In genomic region chr5:172505840-172506638, GRCh38 we compare ENCODE assay signal across 20 cellular contexts. TPM values are rescaled to one million over a fixed set of nuclear protein-coding genes. Genes with fewer than 3 reads are reported as not detected.
A peak's percentile ranks its signal among the peaks of the same experiment; 100 is the strongest.
DNase-seq lines count a peak whose midpoint lies in the region; ATAC-seq and TF ChIP-seq lines count a peak whose summit lies in the region.
"Had no signal": no experiment of that assay in that cellular context is flagged by ENCODE, and none has a peak within 500 bp of the region (broad histone marks: within the 10 kb centered on the region; RNA-seq: fewer than 3 reads in every experiment).

No MANE protein-coding gene starts in this region.

- no peaks in the 10 kb centered on the region for H4K20me1 ChIP-seq in PC-3 (ENCODE audit: low read length)

- no peaks in the 10 kb centered on the region for H3K36me3 Mint-ChIP-seq in endothelial cell (ENCODE audit: low read depth, unreplicated experiment)
- H3K36me3 Mint-ChIP-seq: activated naive CD4-positive, alpha-beta T cell treated with anti-CD3 and anti-CD28 coated beads, Interleukin-2, amount 50 U/mL, for 24 hours; CD8-positive, alpha-beta T cell had no signal

- no peak overlapping the region for H3K4me3 Mint-ChIP-seq in endothelial cell (ENCODE audit: unreplicated experiment)
- H3K4me3 Mint-ChIP-seq: activated naive CD4-positive, alpha-beta T cell treated with anti-CD3 and anti-CD28 coated beads, Interleukin-2, amount 50 U/mL, for 24 hours; CD8-positive, alpha-beta T cell had no signal

- no peaks in the 10 kb centered on the region for H3K27me3 Mint-ChIP-seq in endothelial cell (ENCODE audit: unreplicated experiment)

- no TSS peak for BruUV-seq in PC-3 (replicated peaks; lab: Mats Ljungman, UMichigan)

- 87 to 89% methylated on average over 14 of the region's 14 CpGs for WGBS in heart right ventricle, 2 donors
- 86 to 89% (median 87%) methylated on average over 14 of the region's 14 CpGs for WGBS in ovary, 3 donors

- no peaks in the 10 kb centered on the region for H3K9me2 ChIP-seq in PC-3 (replicated peaks; ENCODE audit: low read length)

- DNase-seq in heart right ventricle, result peak in 1 of 2 donors; percentile 3
- DNase-seq in Right ventricle myocardium superior, result no peak
- DNase-seq in endothelial cell (ENCODE audit: low spot score), result peak; percentile 0
- peak in 4 of 5 donors; percentile 10 to 36 (median 17) for DNase-seq in ovary
- no peak for DNase-seq in NCI-H226
- no peak for DNase-seq in PC-3
- DNase-seq in GM20000 (ENCODE audit: low spot score), result no peak
- DNase-seq in globus pallidus (ENCODE audit: low spot score), result no peak
- DNase-seq: activated CD4-positive, alpha-beta T cell treated with anti-CD3 and anti-CD28 coated beads for 48 hours; activated T-cell treated with anti-CD3 and anti-CD28 coated beads, Interleukin-2, amount 50 U/mL, for 1 hour; cortex of kidney; DMS53; foreskin melanocyte; NCI-H1417 treated with DMSO at 0.1 percent for 48 hours; NCI-H345; stimulated activated CD4-positive, alpha-beta T cell treated with anti-CD3 and anti-CD28 coated beads, Interleukin-12 subunit alpha, Interleukin-12 subunit beta, amount 100 ng/mL, for 4 hours; thyroid gland had no signal

- TF ChIP-seq EP300 in ovary (IDR thresholded peaks at IDR 0.05), result no peak

- peaks cover 0 to 6% (median 1%) of the 10 kb centered on the region in 11 donors for H3K9me3 ChIP-seq in heart right ventricle
- H3K9me3 ChIP-seq in ovary, result no peaks in the 10 kb centered on the region
- no peaks in the 10 kb centered on the region for H3K9me3 ChIP-seq in PC-3 (ENCODE audit: low read length)
- H3K9me3 ChIP-seq: prostate gland, thyroid gland had no signal

- peaks cover 3 to 61% (median 30%) of the 10 kb centered on the region in 9 donors for H3K4me1 ChIP-seq in heart right ventricle
- peaks cover 13% of the 10 kb centered on the region for H3K4me1 ChIP-seq in ovary (ENCODE audit: insufficient read depth)
- H3K4me1 ChIP-seq in PC-3 (ENCODE audit: insufficient read depth, low read length), result no peaks in the 10 kb centered on the region
- H3K4me1 ChIP-seq: prostate gland had no signal

- no peak overlapping the region for H3K27ac Mint-ChIP-seq in endothelial cell (ENCODE audit: unreplicated experiment)
- H3K27ac Mint-ChIP-seq: activated naive CD4-positive, alpha-beta T cell treated with anti-CD3 and anti-CD28 coated beads, Interleukin-2, amount 50 U/mL, for 24 hours; CD8-positive, alpha-beta T cell had no signal

- no peak for TF ChIP-seq POLR2A in ovary (IDR thresholded peaks at IDR 0.05)

- H3K36me3 ChIP-seq in heart right ventricle, result no peaks in the 10 kb centered on the region
- no peaks in the 10 kb centered on the region for H3K36me3 ChIP-seq in ovary
- no peaks in the 10 kb centered on the region for H3K36me3 ChIP-seq in PC-3 (ENCODE audit: low read depth, low read length)
- H3K36me3 ChIP-seq: prostate gland, thyroid gland had no signal

- no peaks in the 10 kb centered on the region for H3K27me3 ChIP-seq in heart right ventricle
- H3K27me3 ChIP-seq in ovary, result no peaks in the 10 kb centered on the region
- H3K27me3 ChIP-seq in PC-3 (ENCODE audit: low read length), result peaks cover 40% of the 10 kb centered on the region
- H3K27me3 ChIP-seq: thyroid gland had no signal

- POLR2A ChIA-PET in PC-3 (lab: Charles Lee; ENCODE audit: unreplicated experiment), result no interaction called here

- H3K4me3 ChIP-seq in heart right ventricle (no peak overlapping the region), ovary (no peak overlapping the region), PC-3 (ENCODE audit: low read length) (no peak overlapping the region)
- H3K4me3 ChIP-seq: prostate gland, thyroid gland had no signal

- no peak overlapping the region for H2AFZ ChIP-seq in PC-3 (ENCODE audit: low read length)

- no peaks in the 10 kb centered on the region for H3F3A ChIP-seq in PC-3 (ENCODE audit: low read length, unreplicated experiment)

- H3K9ac ChIP-seq in PC-3 (ENCODE audit: low read length), result no peak overlapping the region

- ATAC-seq in heart right ventricle (no peak), Right ventricle myocardium superior (ENCODE audit: poor library complexity) (no peak), PC-3 (no peak)
- ATAC-seq: CD8-positive, alpha-beta T cell had no signal

- no peak overlapping the region for H3K4me2 ChIP-seq in PC-3 (ENCODE audit: low read length)

- CTCF ChIA-PET in PC-3 (lab: Charles Lee), result no interaction called here

- H3K27ac ChIP-seq in heart right ventricle (peak overlapping the region in 6 of 10 donors; percentile 69 to 92 (median 86)), ovary (peak overlapping the region in 1 of 2 donors; percentile 58), PC-3 (ENCODE audit: low read length) (no peak overlapping the region)
- H3K27ac ChIP-seq: prostate gland, thyroid gland had no signal

- peaks cover 4% of the 10 kb centered on the region for H3K4me1 Mint-ChIP-seq in endothelial cell (ENCODE audit: unreplicated experiment)
- H3K4me1 Mint-ChIP-seq: activated naive CD4-positive, alpha-beta T cell treated with anti-CD3 and anti-CD28 coated beads, Interleukin-2, amount 50 U/mL, for 24 hours had no signal

- H3K79me2 ChIP-seq in PC-3 (ENCODE audit: low read length), result no peaks in the 10 kb centered on the region

- intact Hi-C loops in heart right ventricle (cut with DNase I) (loop anchor here in 6 of 10 donors (2.0 to 10.0 kb wide), 4 partner anchors 41 to 89 kb away; no protein-coding TSS in a partner anchor), Right ventricle myocardium superior (cut with DNase I) (no loop called here), ovary (cut with DNase I) (loop anchor here in 1 of 4 donors (10.0 kb wide), 1 partner anchor 49 kb away; no protein-coding TSS in a partner anchor), PC-3 (cut with micrococcal nuclease) (no loop called here)

- H3K9me3 Mint-ChIP-seq in endothelial cell (ENCODE audit: unreplicated experiment), result no peaks in the 10 kb centered on the region

- TF ChIP-seq CTCF in heart right ventricle (IDR thresholded peaks at IDR 0.05), result no peak
- TF ChIP-seq CTCF in endothelial cell (IDR thresholded peaks at IDR 0.05; ENCODE audit: unreplicated experiment), result no peak
- no peak for TF ChIP-seq CTCF in ovary (IDR thresholded peaks at IDR 0.05)
- TF ChIP-seq CTCF in PC-3 (conservative IDR thresholded peaks at IDR 0.05; ENCODE audit: low read depth, low read length), result no peak
- TF ChIP-seq CTCF in GM20000 (IDR thresholded peaks at IDR 0.05; ENCODE audit: extremely low read depth, missing control alignments), result no peak

RNA-seq across cellular contexts. Expression of gene SH3PXD2B, which starts 51.7 kb away (rescaled TPM):
- total RNA-seq in heart right ventricle, result 10 to 100 TPM in 2 of 10 donors, 1 to 10 TPM in 8; 2.9 to 12.5 (median 5.9) TPM
- 1 to 10 TPM; 1.8 to 5.7 TPM for polyA plus RNA-seq in heart right ventricle
- 5.3 TPM for total RNA-seq in Right ventricle myocardium superior
- total RNA-seq in endothelial cell (ENCODE audit: unreplicated experiment), result 74.1 TPM
- 10 to 100 TPM; 13.0 to 71.8 (median 61.1) TPM for total RNA-seq in ovary
- polyA plus RNA-seq in ovary, result 10 to 100 TPM; 16.6 to 49.9 TPM
- 8.9 and 9.8 TPM in 2 replicates for total RNA-seq in PC-3 (2014; rRNA removed)

Comparison
In these comparisons a context has a peak if more than half of its experiments do, and no peak if none do; other contexts are left out.
1. intact Hi-C loops: an anchor here in heart right ventricle (2.0 to 10.0 kb wide); none called in Right ventricle myocardium superior and PC-3.
2. DNase-seq: peak in endothelial cell (single experiment) and ovary (4 of 5); none in Right ventricle myocardium superior (single experiment), NCI-H226 (single experiment), PC-3 (single experiment), GM20000 (single experiment) and globus pallidus (single experiment).